8 cellular contexts compared by ENCODE assay signal in genomic region chr7:1531263-1531978, GRCh38. TPM values are rescaled to one million over a fixed set of nuclear protein-coding genes. Genes with fewer than 3 reads are reported as not detected.
DNase-seq lines count a peak whose midpoint lies in the region; ATAC-seq, FAIRE-seq and TF ChIP-seq lines count a peak whose summit lies in the region.

No MANE protein-coding gene starts in this region.

- POLR2A ChIA-PET in K562 (lab: Yijun Ruan, JAX), result interaction anchor here (0.6 to 1.2 kb wide), 4 partner anchors 18 to 549 kb away, joined by 3 to 4 read pairs (median 3); no protein-coding TSS in a partner anchor

- CTCF ChIA-PET in K562 (lab: Yijun Ruan, JAX; ENCODE audit: low intra/inter-chr PET ratio), result interaction anchor here (0.5 kb wide), 1 partner anchor 27 kb away, joined by 3 read pairs; no protein-coding TSS in a partner anchor

- H3K4me1 ChIP-seq in BLaER1 treated with 17β-estradiol and CSF1 and Interleukin-3, amounts not matched to agents 10 nM and 100 nM, result peaks cover 54 to 81% (median 73%) of the 10 kb centered on the region in 10 experiments
- peaks cover 34 to 67% of the 10 kb centered on the region in 2 experiments for H3K4me1 ChIP-seq in K562 (replicated peaks in 1 of 2; ENCODE audit: control insufficient read depth in 2 of 2, insufficient read depth in 2 of 2, low read length in 2 of 2)

- peak overlapping the region; percentile 93 to 100 (median 99) for H3K4me2 ChIP-seq in BLaER1 treated with 17β-estradiol and CSF1 and Interleukin-3, amounts not matched to agents 10 nM and 100 nM
- peak overlapping the region; percentile 55 for H3K4me2 ChIP-seq in K562 (ENCODE audit: insufficient read depth, low read length)

- no peak for TF ChIP-seq CTCF in K562 (IDR thresholded peaks at IDR 0.05 in 2 of 3, conservative IDR thresholded peaks at IDR 0.05 in 1 of 3; ENCODE audit: insufficient read depth in 2 of 3, low read depth in 1 of 3, low read length in 3 of 3)

- in situ Hi-C loops in K562 (cut with MboI), result no loop called here

- peaks cover 12 to 26% (median 22%) of the 10 kb centered on the region in 11 experiments; a peak in 20 of 22 replicates for H3K36me3 ChIP-seq in BLaER1 treated with 17β-estradiol and CSF1 and Interleukin-3, amounts not matched to agents 10 nM and 100 nM
- peaks cover 16% of the 10 kb centered on the region; the same call in 2 of the 3 replicates for H3K36me3 ChIP-seq in K562 (ENCODE audit: control insufficient read depth, insufficient read depth, low read length)

- intact Hi-C loops in K562 (cut with micrococcal nuclease), result no loop called here

- FAIRE-seq in K562 (lab: Jason Lieb, UNC), result peak; percentile 72

- H3K27me3 ChIP-seq in BLaER1 treated with 17β-estradiol and CSF1 and Interleukin-3, amounts not matched to agents 10 nM and 100 nM, result no peaks in the 10 kb centered on the region
- H3K27me3 ChIP-seq in K562 (ENCODE audit: control insufficient read depth in 2 of 2, insufficient read depth in 2 of 2, low read length in 2 of 2), result peaks cover 8 to 9% of the 10 kb centered on the region in 2 experiments; a peak in 4 of 5 replicates

- H2AFZ ChIP-seq in K562 (ENCODE audit: low read depth, low read length), result no peak overlapping the region

- H3K9ac ChIP-seq in BLaER1 treated with 17β-estradiol and CSF1 and Interleukin-3, amounts not matched to agents 10 nM and 100 nM, result peak overlapping the region; percentile 80 to 91 (median 87)
- H3K9ac ChIP-seq in K562 (ENCODE audit: insufficient read depth in 1 of 2, low read depth in 2 of 2, low read length in 2 of 2), result peak overlapping the region; percentile 65 to 95

- peak overlapping the region; percentile 71 to 89 (median 82) for H3K27ac ChIP-seq in BLaER1 treated with 17β-estradiol and CSF1 and Interleukin-3, amounts not matched to agents 10 nM and 100 nM
- H3K27ac ChIP-seq in K562 (ENCODE audit: extremely low read depth, low read depth, low read length), result peak overlapping the region; percentile 59

- H3K4me3 ChIP-seq in BLaER1 treated with 17β-estradiol and CSF1 and Interleukin-3, amounts not matched to agents 10 nM and 100 nM, result peak overlapping the region; percentile 76 to 87 (median 82)
- H3K4me3 ChIP-seq in K562, result peak overlapping the region; percentile 54

- peaks cover 51% of the 10 kb centered on the region for H3K79me2 ChIP-seq in K562 (ENCODE audit: control insufficient read depth, insufficient read depth, low read length)

- BruUV-seq in K562 (replicated peaks; lab: Mats Ljungman, UMichigan), result no TSS peak

- no peak for TF ChIP-seq POLR2A in K562 (conservative IDR thresholded peaks at IDR 0.05)

- TF ChIP-seq EP300 in K562 (IDR thresholded peaks at IDR 0.05; ENCODE audit: low read length), result no peak

- no peaks in the 10 kb centered on the region for H3K9me3 ChIP-seq in BLaER1 treated with 17β-estradiol and CSF1 and Interleukin-3, amounts not matched to agents 10 nM and 100 nM (replicated peaks in 1 of 11)
- no peaks in the 10 kb centered on the region for H3K9me3 ChIP-seq in K562 (replicated peaks; ENCODE audit: control insufficient read depth, insufficient read depth, low read depth, low read length)

- peak; percentile 47 for DNase-seq in RKO (ENCODE audit: low spot score)
- DNase-seq in K562 (ENCODE audit: extremely low read depth in 1 of 4, low spot score in 3 of 4), result peak in 2 of 4 experiments; percentile 35 to 42
- DNase-seq in islet precursor cell, result peak; percentile 64
- peak; percentile 43 for DNase-seq in stimulated activated CD8-positive, alpha-beta memory T cell treated with anti-CD3 and anti-CD28 coated beads, Interleukin-4, amount 100 ng/mL, for 48 hours
- DNase-seq in UCSD-AML1 (lab: John Stamatoyannopoulos, UW; ENCODE audit: unreplicated experiment), result no peak

- TF ChIP-seq RAD21 in K562 (CRISPR knock-in tag; conservative IDR thresholded peaks at IDR 0.05 in 1 of 2, IDR thresholded peaks at IDR 0.05 in 1 of 2), result no peak

- peaks cover 49 to 56% (median 53%) of the 10 kb centered on the region in 11 experiments for H4K20me1 ChIP-seq in BLaER1 treated with 17β-estradiol and CSF1 and Interleukin-3, amounts not matched to agents 10 nM and 100 nM
- peaks cover 35% of the 10 kb centered on the region for H4K20me1 ChIP-seq in K562 (replicated peaks; ENCODE audit: control insufficient read depth, insufficient read depth, low read length)

- WGBS in K562 (ENCODE audit: insufficient coverage, low coverage, missing lambda C conversion rate), result 9% methylated on average over 24 of the region's 55 CpGs

- H3K9me1 ChIP-seq in K562 (ENCODE audit: control insufficient read depth, insufficient read depth, low read length), result peaks cover 3% of the 10 kb centered on the region

- ATAC-seq in GM21717 (IDR thresholded peaks at IDR 0.05; ENCODE audit: unreplicated experiment) (peak; percentile 16), K562 (peak; percentile 7), GM21786 (IDR thresholded peaks at IDR 0.05; ENCODE audit: unreplicated experiment) (no peak)

RNA-seq across cellular contexts. Expression of gene MAFK, which starts 0.9 kb away (rescaled TPM):
- total RNA-seq in K562 (2011; cell fraction: chromatin; rRNA removed; ENCODE audit: low replicate concordance), result 8.5 and 20.5 TPM in 2 replicates
- 11.2 and 12.1 TPM in 2 replicates for total RNA-seq in K562 (2011; cell fraction: nucleolus; rRNA removed)
- total RNA-seq in K562 (2011; cell fraction: nucleoplasm; rRNA removed), result 5.1 and 7.6 TPM in 2 replicates
- total RNA-seq in K562 (2014; rRNA removed) (11.7 and 15.6 TPM in 2 replicates), K562 (2014; rRNA removed; fragmentation: Illumina TruSeq; extraction: Trizol) (1.1 and 1.3 TPM in 2 replicates), K562 (2015; rRNA removed; fragmentation: Illumina TruSeq; extraction: Trizol) (4.7 and 5.5 TPM in 2 replicates), K562 (2021) (17.6 and 24.4 TPM in 2 replicates)
- polyA plus RNA-seq in K562 (2011; rRNA removed) (2.1 and 4.9 TPM in 2 replicates), K562 (2014; fragmentation: Illumina TruSeq; extraction: Trizol) (3.7 and 6.9 TPM in 2 replicates), K562 (2014; fragmentation: Nextera tagmentation; extraction: Ambion mirVana) (under 1 TPM; 0.04 to 0.07 TPM), K562 (2014; rRNA removed) (12.8 and 13.5 TPM in 2 replicates)
- polyA plus RNA-seq in K562 (2011; cell fraction: cytosol; rRNA removed), result 3.8 and 5.1 TPM in 2 replicates
- polyA plus RNA-seq in K562 (2011; cell fraction: nucleus; rRNA removed), result 9.8 and 26.1 TPM in 2 replicates
- 11.2 and 12.1 TPM in 2 replicates for polyA plus RNA-seq in K562 (2012)
- polyA minus RNA-seq in K562 (2011; rRNA and poly(A)+ RNA removed), result 0.66 and 1.1 TPM in 2 replicates
- 5.5 and 7.7 TPM in 2 replicates for polyA minus RNA-seq in K562 (2011; cell fraction: cytosol; rRNA and poly(A)+ RNA removed)
- 3.6 and 3.8 TPM in 2 replicates for polyA minus RNA-seq in K562 (2011; cell fraction: nucleus; rRNA and poly(A)+ RNA removed)

RNA-seq across cellular contexts. Expression of gene TMEM184A, which starts 24.6 kb away (rescaled TPM):
- total RNA-seq in K562 (2011; cell fraction: chromatin; rRNA removed; ENCODE audit: low replicate concordance), result 0.32 and 2.6 TPM in 2 replicates
- 0.66 and 1.5 TPM in 2 replicates for total RNA-seq in K562 (2011; cell fraction: nucleolus; rRNA removed)
- 0.29 and 1.8 TPM in 2 replicates for total RNA-seq in K562 (2011; cell fraction: nucleoplasm; rRNA removed)
- 0.18 TPM in 1 of 2 replicates, not detected in the other for total RNA-seq in K562 (2014; rRNA removed)
- not detected in 2 replicates for total RNA-seq in K562 (2014; rRNA removed; fragmentation: Illumina TruSeq; extraction: Trizol)
- not detected in 2 replicates for total RNA-seq in K562 (2015; rRNA removed; fragmentation: Illumina TruSeq; extraction: Trizol)
- total RNA-seq in K562 (2021), result 0.11 and 0.31 TPM in 2 replicates
- polyA plus RNA-seq in K562 (2011; rRNA removed), result 0.10 and 0.20 TPM in 2 replicates
- 0.12 and 0.72 TPM in 2 replicates for polyA plus RNA-seq in K562 (2011; cell fraction: cytosol; rRNA removed)
- polyA plus RNA-seq in K562 (2011; cell fraction: nucleus; rRNA removed), result 0.53 and 1.7 TPM in 2 replicates
- polyA plus RNA-seq in K562 (2012), result 0.04 and 0.12 TPM in 2 replicates
- not detected in 2 replicates for polyA plus RNA-seq in K562 (2014; fragmentation: Illumina TruSeq; extraction: Trizol)
- not detected for polyA plus RNA-seq in K562 (2014; fragmentation: Nextera tagmentation; extraction: Ambion mirVana)
- not detected in 2 replicates for polyA plus RNA-seq in K562 (2014; rRNA removed)
- polyA minus RNA-seq in K562 (2011; rRNA and poly(A)+ RNA removed), result 0.14 and 0.15 TPM in 2 replicates
- polyA minus RNA-seq in K562 (2011; cell fraction: cytosol; rRNA and poly(A)+ RNA removed), result 0.19 and 0.27 TPM in 2 replicates
- 0.89 and 1.1 TPM in 2 replicates for polyA minus RNA-seq in K562 (2011; cell fraction: nucleus; rRNA and poly(A)+ RNA removed)

RNA-seq across cellular contexts. Expression of gene INTS1, which starts 27.2 kb away (rescaled TPM):
- total RNA-seq in K562 (2011; cell fraction: chromatin; rRNA removed; ENCODE audit: low replicate concordance), result 67.2 and 276 TPM in 2 replicates
- total RNA-seq in K562 (2011; cell fraction: nucleolus; rRNA removed), result 199 and 200 TPM in 2 replicates
- 92.5 and 92.7 TPM in 2 replicates for total RNA-seq in K562 (2011; cell fraction: nucleoplasm; rRNA removed)
- 34.9 and 39.7 TPM in 2 replicates for total RNA-seq in K562 (2014; rRNA removed)
- 4.1 and 6.8 TPM in 2 replicates for total RNA-seq in K562 (2014; rRNA removed; fragmentation: Illumina TruSeq; extraction: Trizol)
- total RNA-seq in K562 (2015; rRNA removed; fragmentation: Illumina TruSeq; extraction: Trizol), result 19.2 and 20.1 TPM in 2 replicates
- total RNA-seq in K562 (2021), result 105 and 119 TPM in 2 replicates
- polyA plus RNA-seq in K562 (2011; rRNA removed), result 12.0 and 28.0 TPM in 2 replicates
- polyA plus RNA-seq in K562 (2011; cell fraction: cytosol; rRNA removed), result 17.5 and 46.7 TPM in 2 replicates
- polyA plus RNA-seq in K562 (2011; cell fraction: nucleus; rRNA removed), result 146 and 297 TPM in 2 replicates
- polyA plus RNA-seq in K562 (2012), result 62.7 and 64.6 TPM in 2 replicates
- polyA plus RNA-seq in K562 (2014; fragmentation: Illumina TruSeq; extraction: Trizol), result 18.5 and 66.3 TPM in 2 replicates
- 1 to 10 TPM in 1 of 2 experiments, under 1 TPM in 1; 0.34 to 1.7 TPM for polyA plus RNA-seq in K562 (2014; fragmentation: Nextera tagmentation; extraction: Ambion mirVana)
- polyA plus RNA-seq in K562 (2014; rRNA removed), result 46.7 and 55.1 TPM in 2 replicates
- 9.8 and 11.1 TPM in 2 replicates for polyA minus RNA-seq in K562 (2011; rRNA and poly(A)+ RNA removed)
- polyA minus RNA-seq in K562 (2011; cell fraction: cytosol; rRNA and poly(A)+ RNA removed), result 38.7 and 69.3 TPM in 2 replicates
- 52.6 and 57.9 TPM in 2 replicates for polyA minus RNA-seq in K562 (2011; cell fraction: nucleus; rRNA and poly(A)+ RNA removed)

RNA-seq across cellular contexts. Expression of gene PSMG3, which starts 38.4 kb away (rescaled TPM):
- 26.2 and 74.4 TPM in 2 replicates for total RNA-seq in K562 (2011; cell fraction: chromatin; rRNA removed; ENCODE audit: low replicate concordance)
- total RNA-seq in K562 (2011; cell fraction: nucleolus; rRNA removed), result 89.7 and 92.9 TPM in 2 replicates
- total RNA-seq in K562 (2011; cell fraction: nucleoplasm; rRNA removed), result 63.3 and 66.8 TPM in 2 replicates
- total RNA-seq in K562 (2014; rRNA removed) (122 and 132 TPM in 2 replicates), K562 (2014; rRNA removed; fragmentation: Illumina TruSeq; extraction: Trizol) (46.5 and 57.2 TPM in 2 replicates), K562 (2015; rRNA removed; fragmentation: Illumina TruSeq; extraction: Trizol) (81.5 and 83.4 TPM in 2 replicates), K562 (2021) (77.3 and 80.1 TPM in 2 replicates)
- polyA plus RNA-seq in K562 (2011; rRNA removed) (93.6 and 96.3 TPM in 2 replicates), K562 (2014; fragmentation: Illumina TruSeq; extraction: Trizol) (54.0 and 64.6 TPM in 2 replicates), K562 (2014; fragmentation: Nextera tagmentation; extraction: Ambion mirVana) (10 to 100 TPM; 34.8 to 55.3 TPM), K562 (2014; rRNA removed) (121 and 136 TPM in 2 replicates)
- 110 and 136 TPM in 2 replicates for polyA plus RNA-seq in K562 (2011; cell fraction: cytosol; rRNA removed)
- 144 and 158 TPM in 2 replicates for polyA plus RNA-seq in K562 (2011; cell fraction: nucleus; rRNA removed)
- 65.4 and 71.5 TPM in 2 replicates for polyA plus RNA-seq in K562 (2012)
- polyA minus RNA-seq in K562 (2011; rRNA and poly(A)+ RNA removed), result 20.1 and 30.9 TPM in 2 replicates
- polyA minus RNA-seq in K562 (2011; cell fraction: cytosol; rRNA and poly(A)+ RNA removed), result 22.6 and 24.3 TPM in 2 replicates
- 12.3 and 13.9 TPM in 2 replicates for polyA minus RNA-seq in K562 (2011; cell fraction: nucleus; rRNA and poly(A)+ RNA removed)
